1 cellular context compared by ENCODE assay signal in genomic region chr13:21683034-21683733, GRCh38.
A peak's percentile ranks its signal among the peaks of the same experiment; 100 is the strongest.
TF ChIP-seq lines count a peak whose summit lies in the region.

No MANE protein-coding gene starts in this region.

TF ChIP-seq in IMR-90, 13 proteins besides CTCF, POLR2A, EP300 and RAD21 (continued from another document):
- TF ChIP-seq FOS (IDR thresholded peaks at IDR 0.05; ENCODE audit: low read depth, low read length) = peak; percentile 33
TF ChIP-seq in IMR-90: peak in this region for 2.
